ENCODE assay signal across 1 cellular context in genomic region chr4:102789317-102789717, GRCh38.
TF ChIP-seq lines count a peak whose summit lies in the region.

No MANE protein-coding gene starts in this region.

TF ChIP-seq in HCT116, 20 proteins besides CTCF, POLR2A, EP300 and RAD21 (continued from another document):
- TF ChIP-seq ZBTB33 (IDR thresholded peaks at IDR 0.05; ENCODE audit: extremely low read depth, insufficient replicate concordance, low read length), result no peak
